ENCODE assay signal across 8 cellular contexts in the genomic region with DNA sequence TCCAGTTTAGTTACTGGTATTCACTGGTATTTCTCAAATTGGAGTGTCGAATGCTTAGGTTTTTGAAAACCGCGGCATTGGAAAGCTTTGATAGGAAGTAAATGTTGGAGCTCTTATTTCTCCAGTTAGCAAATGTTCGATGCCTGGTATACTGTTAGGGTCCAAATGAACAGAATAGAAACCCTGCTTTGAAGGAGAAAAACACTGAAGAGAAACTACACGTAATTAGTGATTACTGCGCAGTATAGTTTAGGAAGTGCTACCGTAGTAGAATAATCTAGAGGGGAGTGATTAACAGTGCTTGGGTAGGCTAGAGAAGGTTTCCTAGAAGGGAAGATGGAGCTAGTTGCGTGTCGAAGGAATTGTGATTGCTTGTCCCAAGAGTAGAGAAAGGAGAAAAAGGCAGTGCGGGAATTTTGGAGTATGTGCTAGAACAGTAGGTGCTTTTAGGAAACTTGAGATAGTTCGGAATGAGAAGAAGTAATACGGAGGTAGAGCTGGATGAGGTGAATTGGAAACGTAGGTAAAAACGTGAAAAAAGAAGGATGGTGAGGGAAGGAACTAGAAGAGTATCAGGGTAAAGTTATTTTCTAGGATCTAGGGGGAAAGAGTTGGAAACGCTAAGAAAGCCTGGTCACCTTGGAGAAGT. TPM values are rescaled to one million over a fixed set of nuclear protein-coding genes. Genes with fewer than 3 reads are reported as not detected.
DNase-seq lines count a peak whose midpoint lies in the region; ATAC-seq and TF ChIP-seq lines count a peak whose summit lies in the region.

No MANE protein-coding gene starts in this region.

- TF ChIP-seq POLR2A in esophagus muscularis mucosa (IDR thresholded peaks at IDR 0.05; ENCODE audit: low read depth): no peak

- H4K20me1 ChIP-seq in PC-9 (ENCODE audit: insufficient read depth): peaks cover 28% of the 10 kb centered on the region

- no peaks in the 10 kb centered on the region for H3K9me2 ChIP-seq in PC-9 (ENCODE audit: insufficient read depth)

- peaks cover 25% of the 10 kb centered on the region for H3F3A ChIP-seq in PC-9 (ENCODE audit: insufficient read depth, low read depth)

- H3K4me1 ChIP-seq in PC-9 (replicated peaks; ENCODE audit: insufficient read depth): peaks cover 26% of the 10 kb centered on the region
- peaks cover 23 to 31% (median 29%) of the 10 kb centered on the region in 4 donors for H3K4me1 ChIP-seq in esophagus muscularis mucosa
- peaks cover 20% of the 10 kb centered on the region for H3K4me1 ChIP-seq in psoas muscle

- ATAC-seq in psoas muscle (no peak), HG03457 (IDR thresholded peaks at IDR 0.05; ENCODE audit: unreplicated experiment) (no peak)

- H3K27ac ChIP-seq in PC-9 (peak overlapping the region; percentile 85), esophagus muscularis mucosa (replicated peaks in 1 of 4) (peak overlapping the region; percentile 97 to 99 (median 98)), psoas muscle (peak overlapping the region; percentile 91)

- peak overlapping the region; percentile 99 for H2AFZ ChIP-seq in PC-9

- H3K79me2 ChIP-seq in PC-9 (ENCODE audit: low read depth): peaks cover 81% of the 10 kb centered on the region

- H3K4me2 ChIP-seq in PC-9: peak overlapping the region; percentile 99

- H3K36me3 ChIP-seq in PC-9 (ENCODE audit: low read depth): peaks cover 26% of the 10 kb centered on the region
- peaks cover 6 to 12% (median 10%) of the 10 kb centered on the region in 4 donors for H3K36me3 ChIP-seq in esophagus muscularis mucosa
- peaks cover 0 to 17% of the 10 kb centered on the region in 2 donors for H3K36me3 ChIP-seq in psoas muscle (ENCODE audit: insufficient read depth in 1 of 2, low read depth in 1 of 2)

- H3K9me3 ChIP-seq in PC-9 (ENCODE audit: insufficient read depth, low read depth) (no peaks in the 10 kb centered on the region), esophagus muscularis mucosa (no peaks in the 10 kb centered on the region), psoas muscle (no peaks in the 10 kb centered on the region)

- no peaks in the 10 kb centered on the region for H3K27me3 ChIP-seq in PC-9 (ENCODE audit: insufficient read depth, low read depth)
- H3K27me3 ChIP-seq in esophagus muscularis mucosa: no peaks in the 10 kb centered on the region
- no peaks in the 10 kb centered on the region for H3K27me3 ChIP-seq in psoas muscle (ENCODE audit: insufficient read depth in 3 of 3, low read length in 2 of 3)

- intact Hi-C loops in PC-9 (cut with micrococcal nuclease; ENCODE audit: unreplicated experiment) (no loop called here), esophagus muscularis mucosa (cut with DNase I) (loop anchor here (10.0 kb wide), 1 partner anchor 817 kb away; the partner anchor contains the start of genes CWC15 and KDM4D), psoas muscle (cut with DNase I) (loop anchor here in 1 of 2 donors (5.0 kb wide), 1 partner anchor 819 kb away; the partner anchor contains the start of genes CWC15 and KDM4D)

- TF ChIP-seq CTCF in PC-9 (conservative IDR thresholded peaks at IDR 0.05) (no peak), esophagus muscularis mucosa (IDR thresholded peaks at IDR 0.05) (no peak), psoas muscle (IDR thresholded peaks at IDR 0.05) (no peak)

- CTCF ChIA-PET in PC-9 (lab: Charles Lee): interaction anchor here (0.5 kb wide), 1 partner anchor 633 kb away, joined by 4 read pairs; no protein-coding TSS in a partner anchor

- 41% methylated on average over 15 of the region's 15 CpGs for WGBS in esophagus muscularis mucosa
- WGBS in psoas muscle, 3 donors: 36 to 40% (median 36%) methylated on average over 15 of the region's 15 CpGs

- POLR2A ChIA-PET in PC-9 (lab: Charles Lee; ENCODE audit: unreplicated experiment): interaction anchor here (0.6 to 1.3 kb wide), 3 partner anchors 45 to 598 kb away, joined by 3 to 12 read pairs (median 4); partner anchors contain the start of genes CCDC82 and JRKL

- H3K4me3 ChIP-seq in GM08714 (ENCODE audit: low read length): peak overlapping the region; percentile 73
- peak overlapping the region; percentile 87 for H3K4me3 ChIP-seq in PC-9
- H3K4me3 ChIP-seq in esophagus muscularis mucosa: peak overlapping the region; percentile 84 to 94 (median 88)
- peak overlapping the region; percentile 73 for H3K4me3 ChIP-seq in psoas muscle

- no peak for TF ChIP-seq EP300 in esophagus muscularis mucosa (IDR thresholded peaks at IDR 0.05)

- BruUV-seq in PC-9 (replicated peaks; lab: Mats Ljungman, UMichigan): no TSS peak

- DNase-seq in PC-9: no peak
- no peak for DNase-seq in esophagus muscularis mucosa (ENCODE audit: extremely low spot score)
- DNase-seq in psoas muscle: no peak
- no peak for DNase-seq in 8988T
- DNase-seq in NCI-H1048 (lab: John Stamatoyannopoulos, UW): no peak
- no peak for DNase-seq in mucosa of gallbladder (ENCODE audit: low spot score)

RNA-seq across cellular contexts. Expression of gene CEP57, which starts 1.2 kb away (rescaled TPM):
- total RNA-seq in PC-9 (2021): 62.1 and 64.5 TPM in 2 replicates
- total RNA-seq in esophagus muscularis mucosa: 10 to 100 TPM; 22.9 to 46.9 (median 23.9) TPM
- 10 to 100 TPM; 13.6 to 27.1 (median 15.7) TPM for total RNA-seq in psoas muscle
- 10 to 100 TPM in 1 of 3 donors, 1 to 10 TPM in 2; 7.7 to 15.8 (median 7.9) TPM for polyA plus RNA-seq in psoas muscle
- 82.9 TPM for total RNA-seq in mucosa of gallbladder

RNA-seq across cellular contexts. Expression of gene FAM76B, which starts 1.9 kb away (rescaled TPM):
- 20.1 and 23.8 TPM in 2 replicates for total RNA-seq in PC-9 (2021)
- 10 to 100 TPM; 11.3 to 30.3 (median 17.0) TPM for total RNA-seq in esophagus muscularis mucosa
- 1 to 10 TPM; 5.8 to 9.4 (median 6.0) TPM for total RNA-seq in psoas muscle
- polyA plus RNA-seq in psoas muscle: 1 to 10 TPM; 4.0 to 5.9 (median 4.4) TPM
- 24.2 TPM for total RNA-seq in mucosa of gallbladder
